In the genomic region with DNA sequence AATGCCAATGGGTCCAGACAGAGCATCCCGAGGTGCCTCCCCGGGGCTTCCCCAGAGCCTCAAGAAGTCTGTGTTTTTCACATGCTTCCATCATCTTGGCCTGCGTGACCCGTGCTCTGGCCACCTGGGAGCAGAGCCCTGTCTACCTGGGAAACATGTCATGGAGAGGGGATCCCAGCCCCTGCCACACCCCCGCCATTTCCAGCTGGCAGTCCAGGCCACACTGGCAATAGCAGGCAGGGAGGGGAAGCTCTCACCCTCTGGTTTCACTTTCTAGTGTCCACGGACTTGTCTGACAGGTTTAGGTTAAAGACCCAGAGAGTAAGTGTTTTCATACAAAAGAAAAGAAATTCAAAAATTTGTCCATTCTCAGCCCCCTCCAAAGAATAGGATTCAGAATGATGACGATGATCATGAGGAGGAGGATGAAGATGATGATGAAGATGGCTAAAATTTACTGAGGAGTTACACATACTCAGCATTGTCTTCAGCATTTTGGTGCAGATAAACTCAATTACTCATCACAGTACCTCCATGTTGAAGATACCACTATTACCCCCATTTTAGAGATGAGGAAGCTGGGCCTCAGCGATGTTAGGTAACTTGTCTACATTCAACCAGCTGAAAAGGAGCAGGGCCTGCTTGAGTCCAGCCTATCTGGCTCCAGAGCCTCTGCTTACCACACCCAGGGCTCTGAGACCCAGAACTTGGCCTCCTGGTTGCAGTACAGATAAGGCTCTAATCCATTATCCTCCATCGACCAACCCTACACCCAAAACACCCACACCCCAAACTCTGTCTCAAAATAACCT, we compare ENCODE assay signal across 16 cellular contexts. TPM values are rescaled to one million over a fixed set of nuclear protein-coding genes. Genes with fewer than 3 reads are reported as not detected.
DNase-seq lines count a peak whose midpoint lies in the region; ATAC-seq and TF ChIP-seq lines count a peak whose summit lies in the region.
"Had no signal": no experiment of that assay in that cellular context is flagged by ENCODE, and none has a peak within 500 bp of the region (broad histone marks: within the 10 kb centered on the region; RNA-seq: fewer than 3 reads in every experiment).

No MANE protein-coding gene starts in this region.

- peak overlapping the region; percentile 49; the same call in 1 of the 2 replicates for H2AFZ ChIP-seq in MM.1S (ENCODE audit: low read length)

- H3K27ac Mint-ChIP-seq in Calu3 (ENCODE audit: unreplicated experiment) (peak overlapping the region; percentile 75), glutamatergic neuron (ENCODE audit: unreplicated experiment) (no peak overlapping the region)
- H3K27ac Mint-ChIP-seq: activated naive CD8-positive, alpha-beta T cell; B cell; T-helper 1 cell treated with Interleukin-12 subunit alpha and Interleukin-12 subunit beta and Interleukin-4 antibody, amounts not matched to agents 30 μg/mL and 1 μg/mL, for 36 hours had no signal

- no peaks in the 10 kb centered on the region for H4K20me1 ChIP-seq in MM.1S (ENCODE audit: insufficient read depth, low read length)

- H3K27me3 Mint-ChIP-seq in Calu3 (ENCODE audit: unreplicated experiment) (no peaks in the 10 kb centered on the region), glutamatergic neuron (ENCODE audit: unreplicated experiment) (peaks cover 4% of the 10 kb centered on the region)
- H3K27me3 Mint-ChIP-seq: activated naive CD8-positive, alpha-beta T cell; B cell had no signal

- H3K4me1 Mint-ChIP-seq in Calu3 (ENCODE audit: low read depth, unreplicated experiment) (peaks cover 63% of the 10 kb centered on the region), glutamatergic neuron (ENCODE audit: low read depth, unreplicated experiment) (no peaks in the 10 kb centered on the region)

- H3F3A ChIP-seq in MM.1S (ENCODE audit: insufficient read depth, low read length) = peaks cover 32% of the 10 kb centered on the region

- peak; percentile 69 for DNase-seq in Calu3
- peak; percentile 67 for DNase-seq in MM.1S
- DNase-seq in midbrain (lab: John Stamatoyannopoulos, UW) = no peak
- DNase-seq in NCI-H524 treated with DMSO at 0.1 percent for 48 hours (lab: John Stamatoyannopoulos, UW) = no peak
- DNase-seq in glutamatergic neuron = no peak
- DNase-seq: gastrocnemius medialis, NCI-H1694 treated with DMSO at 0.1 percent for 48 hours, retina had no signal

- H3K27me3 ChIP-seq in MM.1S (replicated peaks; ENCODE audit: insufficient read depth, low read length) (no peaks in the 10 kb centered on the region), duodenal mucosa (ENCODE audit: control insufficient read depth in 1 of 2, insufficient read depth in 2 of 2, low read length in 2 of 2) (no peaks in the 10 kb centered on the region), mucosa of stomach (ENCODE audit: control insufficient read depth, insufficient read depth, low read length) (no peaks in the 10 kb centered on the region)
- H3K27me3 ChIP-seq: gastrocnemius medialis had no signal

- H3K79me2 ChIP-seq in MM.1S (ENCODE audit: low read length) = peaks cover 18% of the 10 kb centered on the region; the same call in 1 of the 2 replicates

- peaks cover 58% of the 10 kb centered on the region for H3K36me3 Mint-ChIP-seq in Calu3 (ENCODE audit: insufficient read depth, unreplicated experiment)
- H3K36me3 Mint-ChIP-seq in glutamatergic neuron (ENCODE audit: unreplicated experiment) = no peaks in the 10 kb centered on the region
- H3K36me3 Mint-ChIP-seq: activated naive CD8-positive, alpha-beta T cell had no signal

- TF ChIP-seq CTCF in Calu3 (IDR thresholded peaks at IDR 0.05; ENCODE audit: unreplicated experiment) (no peak), MM.1S (IDR thresholded peaks at IDR 0.05; ENCODE audit: low read length) (no peak), glutamatergic neuron (IDR thresholded peaks at IDR 0.05; ENCODE audit: partially characterized antibody, unreplicated experiment) (no peak)

- BruUV-seq in Calu3 (replicated peaks; lab: Mats Ljungman, UMichigan) = no TSS peak

- CTCF ChIA-PET in Calu3 (lab: Charles Lee) = interaction anchor here (0.6 to 3.3 kb wide), 8 partner anchors 9 to 249 kb away, joined by 3 to 22 read pairs (median 4); a partner anchor contains a TSS

- peak overlapping the region; percentile 79 for H3K4me2 ChIP-seq in MM.1S (ENCODE audit: low read depth, low read length)

- H3K27ac ChIP-seq in MM.1S (ENCODE audit: low read length) = peak overlapping the region; percentile 77
- H3K27ac ChIP-seq in duodenal mucosa (ENCODE audit: low read depth, low read length) = peak overlapping the region; percentile 51
- H3K27ac ChIP-seq: gastrocnemius medialis had no signal

- H3K9me3 ChIP-seq in MM.1S (replicated peaks; ENCODE audit: insufficient read depth, low read length) (no peaks in the 10 kb centered on the region), duodenal mucosa (ENCODE audit: control insufficient read depth in 1 of 2, low read length in 2 of 2) (no peaks in the 10 kb centered on the region), mucosa of stomach (ENCODE audit: control insufficient read depth, low read length) (no peaks in the 10 kb centered on the region)
- H3K9me3 ChIP-seq: gastrocnemius medialis had no signal

- no peaks in the 10 kb centered on the region for H3K9me2 ChIP-seq in MM.1S (replicated peaks; ENCODE audit: insufficient read depth, low read length)

- intact Hi-C loops in Calu3 (cut with micrococcal nuclease; ENCODE audit: unreplicated experiment) = no loop called here

- H3K9me3 Mint-ChIP-seq in Calu3 (ENCODE audit: low read depth, unreplicated experiment) = no peaks in the 10 kb centered on the region
- peaks cover 4% of the 10 kb centered on the region for H3K9me3 Mint-ChIP-seq in glutamatergic neuron (ENCODE audit: unreplicated experiment)
- H3K9me3 Mint-ChIP-seq: T-helper 1 cell treated with Interleukin-12 subunit alpha and Interleukin-12 subunit beta and Interleukin-4 antibody, amounts not matched to agents 30 μg/mL and 1 μg/mL, for 36 hours had no signal

- H3K4me3 ChIP-seq in MM.1S (ENCODE audit: low read length) (peak overlapping the region; percentile 21; the same call in 1 of the 2 replicates), duodenal mucosa (ENCODE audit: low read depth in 1 of 2, low read length in 2 of 2) (no peak overlapping the region), mucosa of stomach (ENCODE audit: low read length) (no peak overlapping the region)
- H3K4me3 ChIP-seq: gastrocnemius medialis had no signal

- H3K4me3 Mint-ChIP-seq in Calu3 (ENCODE audit: low read depth, unreplicated experiment) (peak overlapping the region; percentile 30), glutamatergic neuron (ENCODE audit: unreplicated experiment) (no peak overlapping the region)
- H3K4me3 Mint-ChIP-seq: activated naive CD8-positive, alpha-beta T cell; B cell; T-helper 1 cell treated with Interleukin-12 subunit alpha and Interleukin-12 subunit beta and Interleukin-4 antibody, amounts not matched to agents 30 μg/mL and 1 μg/mL, for 36 hours had no signal

- no peak for ATAC-seq in HG02642 (IDR thresholded peaks at IDR 0.05; ENCODE audit: poor library complexity, unreplicated experiment)
- ATAC-seq: gastrocnemius medialis had no signal

- H3K4me1 ChIP-seq in MM.1S (ENCODE audit: low read length) (peaks cover 48% of the 10 kb centered on the region), duodenal mucosa (ENCODE audit: control insufficient read depth in 1 of 2, insufficient read depth in 2 of 2, low read length in 2 of 2) (peaks cover 46 to 65% of the 10 kb centered on the region in 2 donors), mucosa of stomach (ENCODE audit: control insufficient read depth, insufficient read depth, low read length) (peaks cover 95% of the 10 kb centered on the region)
- H3K4me1 ChIP-seq: gastrocnemius medialis had no signal

- H3K9ac ChIP-seq in MM.1S (ENCODE audit: low read length) (peak overlapping the region; percentile 63), duodenal mucosa (ENCODE audit: low read depth in 1 of 2, low read length in 2 of 2) (no peak overlapping the region), mucosa of stomach (ENCODE audit: low read length) (peak overlapping the region; percentile 77)

- H3K36me3 ChIP-seq in MM.1S (replicated peaks; ENCODE audit: insufficient read depth, low read length) (no peaks in the 10 kb centered on the region), duodenal mucosa (ENCODE audit: control insufficient read depth in 1 of 2, insufficient read depth in 2 of 2, low read length in 2 of 2) (peaks cover 0 to 7% of the 10 kb centered on the region in 2 donors), mucosa of stomach (ENCODE audit: control insufficient read depth, insufficient read depth, low read length) (peaks cover 4% of the 10 kb centered on the region)

RNA-seq across cellular contexts. Expression of a gene that starts 9.2 kb away (rescaled TPM):
- 1.9 and 3.5 TPM in 2 replicates for total RNA-seq in Calu3 (2022)
- total RNA-seq in glutamatergic neuron (ENCODE audit: unreplicated experiment) = 0.20 TPM
- total RNA-seq: G401, HT1080 had no signal

RNA-seq across cellular contexts. Expression of a gene that starts 24.5 kb away (rescaled TPM):
- total RNA-seq in Calu3 (2022) (71.3 and 87.3 TPM in 2 replicates), glutamatergic neuron (ENCODE audit: unreplicated experiment) (49.8 TPM)

RNA-seq across cellular contexts. Expression of a gene that starts 24.7 kb away (rescaled TPM):
- total RNA-seq in Calu3 (2022) (96.4 and 98.4 TPM in 2 replicates), glutamatergic neuron (ENCODE audit: unreplicated experiment) (115 TPM)

RNA-seq across cellular contexts. Expression of a gene that starts 54.8 kb away (rescaled TPM):
- total RNA-seq in Calu3 (2022) = 58.4 and 78.6 TPM in 2 replicates
- 82.6 TPM for total RNA-seq in glutamatergic neuron (ENCODE audit: unreplicated experiment)

Comparison
In these comparisons a context has a peak if more than half of its experiments do, and no peak if none do; other contexts are left out.
1. DNase-seq: peak in Calu3 (single experiment) and MM.1S (single experiment); none in midbrain (single experiment), NCI-H524 treated with DMSO at 0.1 percent for 48 hours (single experiment) and glutamatergic neuron (single experiment).
2. H3K9ac ChIP-seq: peak in MM.1S (single experiment) and mucosa of stomach (single experiment); none in duodenal mucosa (0 of 2).